In the genomic region with DNA sequence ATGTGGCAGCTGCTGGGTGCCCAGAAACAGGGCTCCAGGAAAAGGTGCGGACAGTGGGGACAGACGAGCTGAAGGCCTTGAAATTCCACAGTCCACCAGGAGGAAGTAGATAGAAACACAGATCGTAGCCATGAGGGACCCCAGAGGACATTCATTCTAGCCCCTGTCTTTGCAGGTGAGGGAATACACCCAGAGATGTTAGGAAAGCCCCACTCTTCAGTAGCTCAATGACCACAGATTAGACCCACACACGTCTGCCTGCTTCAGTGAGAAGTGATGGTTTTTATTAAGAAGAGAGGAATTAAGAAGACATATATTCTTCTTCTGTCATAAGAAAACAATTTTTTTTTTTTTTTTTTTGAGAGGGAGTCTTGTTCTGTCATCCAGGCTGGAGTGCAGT, we compare ENCODE assay signal across 1 cellular context.
A peak's percentile ranks its signal among the peaks of the same experiment; 100 is the strongest.
TF ChIP-seq lines count a peak whose summit lies in the region.

No MANE protein-coding gene starts in this region.

TF ChIP-seq in HEK293, 187 proteins besides CTCF, POLR2A, EP300 and RAD21:
- no peak for TF ChIP-seq ZBTB7A (tag by site-specific recombination; IDR thresholded peaks at IDR 0.05; ENCODE audit: low read depth)
- TF ChIP-seq ZNF600 (tag by site-specific recombination; IDR thresholded peaks at IDR 0.05): peak; percentile 27; the same call in 1 of the 2 replicates
